In the genomic region with DNA sequence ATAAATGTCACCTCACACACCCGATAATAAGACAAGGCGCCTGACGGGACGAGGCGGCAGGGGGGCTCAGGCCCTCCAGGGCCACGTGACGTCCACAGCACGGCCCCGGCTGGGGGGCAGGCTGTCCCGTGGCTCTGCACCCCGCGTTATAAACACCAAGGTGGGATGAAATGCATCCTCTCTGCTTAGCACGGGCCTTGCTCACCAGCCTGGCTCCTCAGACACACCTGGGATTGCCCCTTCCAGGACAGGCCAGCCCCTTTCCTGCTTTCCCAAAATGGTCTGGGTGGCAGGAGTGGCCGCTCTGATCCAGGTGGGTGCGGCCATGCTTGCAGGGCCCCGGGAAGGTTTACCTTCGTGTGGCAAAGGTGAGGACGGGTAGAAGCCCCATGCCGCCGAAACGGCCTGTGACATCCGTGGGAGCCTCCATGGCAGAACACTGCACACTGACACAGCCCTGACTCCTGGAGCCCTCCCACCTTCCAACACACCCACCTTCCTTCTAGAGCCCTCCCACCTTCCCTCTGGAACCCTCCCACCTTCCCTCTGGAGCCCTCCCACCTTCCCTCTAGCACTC, we compare ENCODE assay signal across 23 cellular contexts. TPM values are rescaled to one million over a fixed set of nuclear protein-coding genes. Genes with fewer than 3 reads are reported as not detected.
DNase-seq lines count a peak whose midpoint lies in the region; ATAC-seq, FAIRE-seq and TF ChIP-seq lines count a peak whose summit lies in the region.
"Had no signal": no experiment of that assay in that cellular context is flagged by ENCODE, and none has a peak within 500 bp of the region (broad histone marks: within the 10 kb centered on the region; RNA-seq: fewer than 3 reads in every experiment).

No MANE protein-coding gene starts in this region.

- no peak overlapping the region for H2BK120ac ChIP-seq in H1 (replicated peaks; ENCODE audit: low read depth, low read length)

- intact Hi-C loops in Right ventricle myocardium inferior (cut with DNase I) (no loop called here), right lobe of liver (cut with DNase I) (no loop called here), aorta (cut with DNase I) (no loop called here)

- H4K5ac ChIP-seq in H1 (ENCODE audit: insufficient read length, low read depth, low read length), result no peak overlapping the region

- no peak for TF ChIP-seq EP300 in H1 (IDR thresholded peaks at IDR 0.05; ENCODE audit: borderline replicate concordance in 1 of 2, low read depth in 2 of 2, low read length in 2 of 2)

- no peak overlapping the region for H2BK15ac ChIP-seq in H1 (ENCODE audit: low read length)

- H3K9me3 Mint-ChIP-seq in neural progenitor cell, result no peaks in the 10 kb centered on the region
- H3K9me3 Mint-ChIP-seq: activated T-helper 17 cell treated with anti-CD3 and anti-CD28 coated beads, Interleukin-2, amount 50 U/mL, for 72 hours had no signal

- no peak for TF ChIP-seq RAD21 in H1 (IDR thresholded peaks at IDR 0.05 in 1 of 2, conservative IDR thresholded peaks at IDR 0.05 in 1 of 2; ENCODE audit: low read depth in 2 of 2, low read length in 2 of 2)

- H2BK20ac ChIP-seq in H1 (ENCODE audit: low read length), result no peak overlapping the region

- no peak overlapping the region for H3K9ac ChIP-seq in H1 (replicated peaks in 1 of 4; ENCODE audit: extremely low read depth in 1 of 4, low read depth in 3 of 4, low read length in 3 of 4)
- no peak overlapping the region for H3K9ac ChIP-seq in neural progenitor cell
- H3K9ac ChIP-seq: GM23248 had no signal

- POLR2A ChIA-PET in H1 (lab: Charles Lee; ENCODE audit: partially characterized antibody), result interaction anchor here (1.0 to 1.8 kb wide), 5 partner anchors 9 to 47 kb away, joined by 3 to 10 read pairs (median 4); no protein-coding TSS in a partner anchor

- no peaks in the 10 kb centered on the region for H3K79me1 ChIP-seq in H1 (ENCODE audit: low read depth, low read length)

- H4K8ac ChIP-seq in H1 (ENCODE audit: extremely low read depth, insufficient read depth, low read length), result peak overlapping the region; percentile 89

- H3K9me3 ChIP-seq in right atrium auricular region (no peaks in the 10 kb centered on the region), H1 (ENCODE audit: insufficient read depth in 2 of 2, low read depth in 1 of 2, low read length in 1 of 2) (no peaks in the 10 kb centered on the region), right lobe of liver (no peaks in the 10 kb centered on the region), aorta (ENCODE audit: control insufficient read depth, low read length) (no peaks in the 10 kb centered on the region), neural progenitor cell (ENCODE audit: low read depth) (no peaks in the 10 kb centered on the region)
- H3K9me3 ChIP-seq: gastrocnemius medialis, SJSA1, stomach had no signal

- H3K27me3 ChIP-seq in right atrium auricular region, result no peaks in the 10 kb centered on the region
- no peaks in the 10 kb centered on the region for H3K27me3 ChIP-seq in H1 (replicated peaks in 1 of 4; ENCODE audit: control insufficient read depth in 3 of 4, extremely low read depth in 1 of 4, insufficient read depth in 3 of 4, low read length in 3 of 4)
- H3K27me3 ChIP-seq in right lobe of liver, result no peaks in the 10 kb centered on the region
- H3K27me3 ChIP-seq in aorta (ENCODE audit: control insufficient read depth in 1 of 2, insufficient read depth in 2 of 2, low read length in 1 of 2), result no peaks in the 10 kb centered on the region
- H3K27me3 ChIP-seq in neural progenitor cell, result no peaks in the 10 kb centered on the region
- H3K27me3 ChIP-seq: gastrocnemius medialis, SJSA1, stomach had no signal

- H3K4me3 ChIP-seq in right atrium auricular region, result no peak overlapping the region
- H3K4me3 ChIP-seq in H1 (ENCODE audit: extremely low read depth in 1 of 4, insufficient read depth in 2 of 4, low read depth in 3 of 4, low read length in 4 of 4), result no peak overlapping the region
- H3K4me3 ChIP-seq in right lobe of liver, result no peak overlapping the region
- H3K4me3 ChIP-seq in aorta (ENCODE audit: low read length in 2 of 2), result no peak overlapping the region
- no peak overlapping the region for H3K4me3 ChIP-seq in neural progenitor cell
- H3K4me3 ChIP-seq: gastrocnemius medialis, GM23248, SJSA1, stomach had no signal

- H3K27ac Mint-ChIP-seq in neural progenitor cell, result no peak overlapping the region
- H3K27ac Mint-ChIP-seq: activated T-helper 17 cell treated with anti-CD3 and anti-CD28 coated beads, Interleukin-2, amount 50 U/mL, for 72 hours had no signal

- H3K4me2 ChIP-seq in H1 (ENCODE audit: insufficient read depth in 1 of 2, low read depth in 2 of 2, low read length in 2 of 2), result no peak overlapping the region
- no peak overlapping the region for H3K4me2 ChIP-seq in neural progenitor cell

- no peak overlapping the region for H3K18ac ChIP-seq in H1 (ENCODE audit: extremely low read depth, low read length)

- no peak overlapping the region for H2BK12ac ChIP-seq in H1 (ENCODE audit: low read depth, low read length)

- TF ChIP-seq CTCF in right atrium auricular region (IDR thresholded peaks at IDR 0.05) (no peak), H1 (IDR thresholded peaks at IDR 0.05; ENCODE audit: control extremely low read depth in 1 of 3, insufficient read depth in 1 of 3, low read depth in 1 of 3, low read length in 3 of 3) (no peak), right lobe of liver (IDR thresholded peaks at IDR 0.05) (no peak), neural progenitor cell (IDR thresholded peaks at IDR 0.05) (no peak)

- no peak for ATAC-seq in Right ventricle myocardium inferior
- no peak for ATAC-seq in right lobe of liver
- ATAC-seq in aorta (ENCODE audit: low FRiP score), result no peak
- ATAC-seq in HG03457 (IDR thresholded peaks at IDR 0.05; ENCODE audit: unreplicated experiment), result no peak
- ATAC-seq: activated T-helper 17 cell treated with anti-CD3 and anti-CD28 coated beads, Interleukin-2, amount 50 U/mL, for 72 hours; gastrocnemius medialis; PC-3 had no signal

- H3K4me1 ChIP-seq in right atrium auricular region, result no peaks in the 10 kb centered on the region
- no peaks in the 10 kb centered on the region; a peak in 1 of 7 replicates for H3K4me1 ChIP-seq in H1 (replicated peaks in 1 of 4; ENCODE audit: control insufficient read depth in 3 of 4, insufficient read depth in 4 of 4, low read length in 3 of 4)
- H3K4me1 ChIP-seq in right lobe of liver, result peaks cover 0 to 13% (median 5%) of the 10 kb centered on the region in 4 donors
- H3K4me1 ChIP-seq in aorta (ENCODE audit: control insufficient read depth in 1 of 2, insufficient read depth in 2 of 2, low read length in 2 of 2), result no peaks in the 10 kb centered on the region
- peaks cover 3% of the 10 kb centered on the region for H3K4me1 ChIP-seq in neural progenitor cell
- H3K4me1 ChIP-seq: gastrocnemius medialis, SJSA1 had no signal

- no peak overlapping the region for H2BK5ac ChIP-seq in H1 (ENCODE audit: low read depth, low read length)

- no peak for FAIRE-seq in H1 (lab: Jason Lieb, UNC)
- FAIRE-seq: bronchial epithelial cell, G401.6 had no signal

- H3K4ac ChIP-seq in H1 (replicated peaks; ENCODE audit: insufficient read length, low read depth, low read length), result no peak overlapping the region

- CTCF ChIA-PET in H1 (lab: Charles Lee; ENCODE audit: partially characterized antibody), result no interaction called here

- no peak overlapping the region for H3K4me3 Mint-ChIP-seq in neural progenitor cell
- H3K4me3 Mint-ChIP-seq: activated T-helper 17 cell treated with anti-CD3 and anti-CD28 coated beads, Interleukin-2, amount 50 U/mL, for 72 hours; IgD-negative memory B cell had no signal

- H3K56ac ChIP-seq in H1 (replicated peaks; ENCODE audit: insufficient read length, low read depth, low read length), result no peak overlapping the region

- peaks cover 5% of the 10 kb centered on the region for H3K4me1 Mint-ChIP-seq in neural progenitor cell
- H3K4me1 Mint-ChIP-seq: activated T-helper 17 cell treated with anti-CD3 and anti-CD28 coated beads, Interleukin-2, amount 50 U/mL, for 72 hours had no signal

- H3K14ac ChIP-seq in H1 (ENCODE audit: insufficient read length), result no peak overlapping the region

- 88% methylated on average over 22 of the region's 22 CpGs; no CpG with 5 or more reads in 1 of the 2 experiments for WGBS in H1 (ENCODE audit: extremely low coverage in 1 of 2, insufficient coverage in 1 of 2, insufficient read length in 1 of 2, insufficient replicate concordance in 2 of 2, low coverage in 1 of 2, low lambda C conversion rate in 2 of 2, missing lambda C conversion rate in 1 of 2), 2 experiments
- 83% methylated on average over 13 of the region's 22 CpGs for WGBS in right lobe of liver (ENCODE audit: insufficient coverage, low coverage, low lambda C conversion rate, missing lambda C conversion rate)
- 87 to 88% methylated on average over 22 of the region's 22 CpGs for WGBS in aorta, 2 donors

- H3F3A ChIP-seq in neural progenitor cell (ENCODE audit: low read depth), result peaks cover 3% of the 10 kb centered on the region

- TF ChIP-seq POLR2A in H1 (IDR thresholded peaks at IDR 0.05; ENCODE audit: control extremely low read depth in 1 of 2, low read depth in 2 of 2, low read length in 2 of 2) (no peak), right lobe of liver (IDR thresholded peaks at IDR 0.05) (no peak)

- no peak overlapping the region for H3K27ac ChIP-seq in right atrium auricular region
- no peak overlapping the region for H3K27ac ChIP-seq in H1 (ENCODE audit: low read depth, low read length)
- no peak overlapping the region for H3K27ac ChIP-seq in right lobe of liver
- H3K27ac ChIP-seq in aorta (ENCODE audit: low read depth in 1 of 2, low read length in 2 of 2), result no peak overlapping the region
- no peak overlapping the region for H3K27ac ChIP-seq in neural progenitor cell
- H3K27ac ChIP-seq: epithelial cell of prostate, gastrocnemius medialis, GM23248, SJSA1 had no signal

- no peak overlapping the region for H2AK5ac ChIP-seq in H1 (ENCODE audit: low read depth, low read length)

- H3K23me2 ChIP-seq in H1 (ENCODE audit: low read depth, low read length), result peaks cover 6% of the 10 kb centered on the region; the same call in 1 of the 2 replicates

- H4K20me1 ChIP-seq in H1 (replicated peaks in 1 of 2; ENCODE audit: control insufficient read depth in 1 of 2, insufficient read depth in 2 of 2, low read length in 2 of 2), result peaks cover 2 to 15% of the 10 kb centered on the region in 2 experiments
- peaks cover 10% of the 10 kb centered on the region for H4K20me1 ChIP-seq in neural progenitor cell (ENCODE audit: low read depth)

- DNase-seq in Right ventricle myocardium inferior (ENCODE audit: missing footprints), result peak; percentile 62
- no peak for DNase-seq in right atrium auricular region (ENCODE audit: low spot score)
- DNase-seq in H1 (ENCODE audit: low read depth in 1 of 2, low spot score in 2 of 2), result no peak
- DNase-seq in right lobe of liver, result peak in 2 of 3 donors; percentile 21 to 52
- DNase-seq in aorta, result peak; percentile 46 to 71
- no peak for DNase-seq in foreskin melanocyte
- DNase-seq in neural progenitor cell (ENCODE audit: low spot score), result no peak
- DNase-seq: activated CD4-positive, CD25-positive, alpha-beta regulatory T cell treated with anti-CD3 and anti-CD28 coated beads, Interleukin-2, amount 50 U/mL, for 72 hours; dermis blood vessel endothelial cell; DMS 273 treated with DMSO at 0.1 percent for 48 hours; gastrocnemius medialis; GM23248; MM.1S; NCI-H2171; PC-3 had no signal

- H4K91ac ChIP-seq in H1 (replicated peaks; ENCODE audit: insufficient read length, low read length), result no peak overlapping the region

- H3K79me2 ChIP-seq in H1 (ENCODE audit: control insufficient read depth in 1 of 2, insufficient read depth in 2 of 2, low read length in 2 of 2), result no peaks in the 10 kb centered on the region
- H3K79me2 ChIP-seq in neural progenitor cell (ENCODE audit: low read depth), result no peaks in the 10 kb centered on the region

- H2AFZ ChIP-seq in H1 (ENCODE audit: low read length), result no peak overlapping the region
- no peak overlapping the region for H2AFZ ChIP-seq in neural progenitor cell (replicated peaks)
- H2AFZ ChIP-seq: GM23248 had no signal

- H3K36me3 ChIP-seq in right atrium auricular region, result peaks cover under 1% of the 10 kb centered on the region
- peaks cover 0 to 36% (median 2%) of the 10 kb centered on the region in 4 experiments; a peak in 5 of 8 replicates for H3K36me3 ChIP-seq in H1 (ENCODE audit: control insufficient read depth in 2 of 4, insufficient read depth in 4 of 4, low read length in 3 of 4)
- H3K36me3 ChIP-seq in right lobe of liver, result peaks cover 0 to 20% (median 11%) of the 10 kb centered on the region in 4 donors
- H3K36me3 ChIP-seq in aorta (ENCODE audit: control insufficient read depth in 1 of 2, insufficient read depth in 2 of 2, low read length in 1 of 2), result no peaks in the 10 kb centered on the region
- no peaks in the 10 kb centered on the region for H3K36me3 ChIP-seq in neural progenitor cell
- H3K36me3 ChIP-seq: gastrocnemius medialis, SJSA1 had no signal

- peaks cover 5% of the 10 kb centered on the region for H3K27me3 Mint-ChIP-seq in neural progenitor cell (ENCODE audit: insufficient read depth, low read depth)
- H3K27me3 Mint-ChIP-seq: activated T-helper 17 cell treated with anti-CD3 and anti-CD28 coated beads, Interleukin-2, amount 50 U/mL, for 72 hours; IgD-negative memory B cell had no signal

- no peak overlapping the region for H3K23ac ChIP-seq in H1 (ENCODE audit: insufficient read length)

- H3K36me3 Mint-ChIP-seq in neural progenitor cell, result peaks cover 12% of the 10 kb centered on the region
- H3K36me3 Mint-ChIP-seq: IgD-negative memory B cell had no signal

RNA-seq across cellular contexts. Expression of a gene that starts 35.9 kb away (rescaled TPM):
- total RNA-seq in Right ventricle myocardium inferior, result 8.2 TPM
- 1 to 10 TPM; 2.2 to 5.3 TPM for total RNA-seq in right atrium auricular region
- total RNA-seq in H1 (2021; fragmentation: NEBNext Ultra II Directional; extraction: Animal tissue kit (Norgen Biotek cat#: 25700)), result 31.6 and 33.5 TPM in 2 replicates
- polyA plus RNA-seq in H1 (2011; rRNA removed), result 43.8 and 48.3 TPM in 2 replicates
- polyA plus RNA-seq in H1 (2011; cell fraction: cytosol; rRNA removed), result 22.7 TPM
- 47.4 TPM for polyA plus RNA-seq in H1 (2011; cell fraction: nucleus; rRNA removed)
- 47.5 to 77.8 TPM (median 65.6 TPM) in 4 replicates for polyA plus RNA-seq in H1 (2012, experiment 1 of 2)
- polyA plus RNA-seq in H1 (2012, experiment 2 of 2), result 70.7 TPM
- polyA plus RNA-seq in H1 (2013, experiment 1 of 2), result 40.9 TPM
- polyA plus RNA-seq in H1 (2013, experiment 2 of 2), result 42.0 TPM
- polyA minus RNA-seq in H1 (2011; rRNA and poly(A)+ RNA removed), result 12.0 and 29.3 TPM in 2 replicates
- 17.7 TPM for polyA minus RNA-seq in H1 (2011; cell fraction: cytosol; rRNA and poly(A)+ RNA removed)
- 18.7 TPM for polyA minus RNA-seq in H1 (2011; cell fraction: nucleus; rRNA and poly(A)+ RNA removed)
- total RNA-seq in right lobe of liver, result 10 to 100 TPM in 4 of 6 experiments, 1 to 10 TPM in 2; 4.5 to 24.5 (median 15.7) TPM
- total RNA-seq in aorta, result 1 to 10 TPM; 6.2 to 8.4 TPM
- polyA plus RNA-seq in aorta, result 10 to 100 TPM in 1 of 2 donors, 1 to 10 TPM in 1; 4.5 to 32.5 TPM
- total RNA-seq in neural progenitor cell (ENCODE audit: low replicate concordance), result 7.7 and 17.3 TPM in 2 replicates

Comparison
In these comparisons a context has a peak if more than half of its experiments do, and no peak if none do; other contexts are left out.
1. DNase-seq: peak in Right ventricle myocardium inferior (single experiment), right lobe of liver (2 of 3) and aorta (2 of 2); none in right atrium auricular region (single experiment), H1 (0 of 2), foreskin melanocyte (single experiment) and neural progenitor cell (single experiment).